ENCODE assay signal across 8 cellular contexts in the genomic region with DNA sequence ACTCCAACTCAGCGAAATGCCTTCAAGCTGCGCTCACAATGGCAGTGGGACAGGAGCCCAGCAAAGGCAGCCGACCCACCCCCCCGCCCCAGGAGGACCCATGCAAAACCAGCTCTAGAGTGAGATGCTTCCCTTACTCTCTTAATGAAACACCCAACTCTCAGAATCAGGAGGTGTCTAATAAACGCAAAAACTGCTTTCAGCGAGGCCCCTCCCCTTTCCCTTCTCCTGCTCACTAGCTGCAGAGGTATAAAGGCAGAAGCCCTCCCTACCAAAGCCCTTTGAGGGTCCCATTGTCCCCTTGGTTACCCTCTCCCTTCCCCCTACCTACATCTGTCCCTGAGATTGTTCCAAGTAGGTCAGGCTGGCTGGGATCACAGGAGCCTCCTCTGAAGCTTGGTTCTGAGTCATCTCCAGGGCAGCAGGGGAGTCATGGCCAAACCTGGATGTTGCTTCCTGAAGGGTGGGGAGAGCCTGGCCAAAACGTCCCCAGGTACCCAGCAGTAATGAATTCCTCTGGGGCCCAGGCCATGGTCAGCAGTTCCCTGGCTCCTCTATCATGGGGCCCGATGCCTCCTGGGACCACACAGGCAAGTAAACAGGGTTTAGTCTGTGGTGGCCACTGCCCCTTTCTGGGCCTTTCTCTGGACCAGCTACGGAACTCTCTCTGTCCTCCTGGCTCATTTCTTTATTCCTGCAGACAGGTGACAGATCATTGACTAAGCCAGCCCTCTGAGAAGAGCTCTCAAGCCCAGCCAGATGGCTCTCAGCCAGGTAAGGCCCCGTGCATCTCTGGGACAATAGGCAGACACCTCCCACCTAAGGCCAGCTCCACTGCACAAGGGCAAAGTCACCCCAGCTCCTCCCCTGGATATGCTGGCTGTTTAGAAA. TPM values are rescaled to one million over a fixed set of nuclear protein-coding genes. Genes with fewer than 3 reads are reported as not detected.
A peak's percentile ranks its signal among the peaks of the same experiment; 100 is the strongest.
DNase-seq lines count a peak whose midpoint lies in the region; ATAC-seq and TF ChIP-seq lines count a peak whose summit lies in the region.

No MANE protein-coding gene starts in this region.

- ATAC-seq in psoas muscle (peak; percentile 92 to 96 (median 94)), GM19324 (IDR thresholded peaks at IDR 0.05; ENCODE audit: low FRiP score, unreplicated experiment) (no peak), GM21423 (IDR thresholded peaks at IDR 0.05; ENCODE audit: unreplicated experiment) (no peak)

- WGBS in esophagus squamous epithelium, 2 donors = 19 to 21% methylated on average over 4 to 6 of the region's 10 CpGs
- 15 to 22% (median 17%) methylated on average over 9 to 10 of the region's 10 CpGs for WGBS in psoas muscle, 3 donors

- H3K27ac Mint-ChIP-seq in T-helper 2 cell treated with Interferon-gamma antibody and Interleukin-4, amounts not matched to agents 5 μg/mL and 100 μg/mL, for 36 hours = peak overlapping the region; percentile 64

- H3K27me3 ChIP-seq in esophagus squamous epithelium (no peaks in the 10 kb centered on the region), psoas muscle (ENCODE audit: insufficient read depth in 3 of 3, low read length in 2 of 3) (no peaks in the 10 kb centered on the region)

- DNase-seq in DMS153 treated with DMSO at 0.1 percent for 48 hours (lab: John Stamatoyannopoulos, UW; ENCODE audit: unreplicated experiment) = peak; percentile 41
- DNase-seq in LoVo (ENCODE audit: low spot score) = peak; percentile 17
- DNase-seq in T-helper 2 cell treated with Interferon-gamma antibody and Interleukin-4, amounts not matched to agents 5 μg/mL and 100 μg/mL, for 36 hours (ENCODE audit: low spot score) = no peak
- no peak for DNase-seq in esophagus squamous epithelium (lab: John Stamatoyannopoulos, UW)
- DNase-seq in psoas muscle = peak; percentile 57 to 82
- DNase-seq in GOT3 (lab: John Stamatoyannopoulos, UW) = no peak

- H3K9me3 Mint-ChIP-seq in T-helper 2 cell treated with Interferon-gamma antibody and Interleukin-4, amounts not matched to agents 5 μg/mL and 100 μg/mL, for 36 hours = no peaks in the 10 kb centered on the region

- TF ChIP-seq CTCF in esophagus squamous epithelium (IDR thresholded peaks at IDR 0.05) (no peak), psoas muscle (IDR thresholded peaks at IDR 0.05) (no peak)

- H3K27ac ChIP-seq in esophagus squamous epithelium (peak overlapping the region; percentile 44 to 70 (median 66)), psoas muscle (peak overlapping the region; percentile 89)

- H3K36me3 ChIP-seq in esophagus squamous epithelium = no peaks in the 10 kb centered on the region
- H3K36me3 ChIP-seq in psoas muscle (ENCODE audit: insufficient read depth in 1 of 2, low read depth in 1 of 2) = no peaks in the 10 kb centered on the region

- peaks cover 3% of the 10 kb centered on the region for H3K36me3 Mint-ChIP-seq in T-helper 2 cell treated with Interferon-gamma antibody and Interleukin-4, amounts not matched to agents 5 μg/mL and 100 μg/mL, for 36 hours (ENCODE audit: low read depth)

- H3K4me3 Mint-ChIP-seq in T-helper 2 cell treated with Interferon-gamma antibody and Interleukin-4, amounts not matched to agents 5 μg/mL and 100 μg/mL, for 36 hours = peak overlapping the region; percentile 76

- intact Hi-C loops in esophagus squamous epithelium (cut with DNase I) (no loop called here), psoas muscle (cut with DNase I) (loop anchor here in 1 of 2 donors (5.0 kb wide), 1 partner anchor 376 kb away; no protein-coding TSS in a partner anchor)

- peaks cover 15 to 58% (median 22%) of the 10 kb centered on the region in 3 donors for H3K4me1 ChIP-seq in esophagus squamous epithelium
- peaks cover 58% of the 10 kb centered on the region for H3K4me1 ChIP-seq in psoas muscle

- H3K4me1 Mint-ChIP-seq in T-helper 2 cell treated with Interferon-gamma antibody and Interleukin-4, amounts not matched to agents 5 μg/mL and 100 μg/mL, for 36 hours (ENCODE audit: low read depth) = peaks cover 40% of the 10 kb centered on the region

- no peak for TF ChIP-seq POLR2A in esophagus squamous epithelium (IDR thresholded peaks at IDR 0.05)

- no peaks in the 10 kb centered on the region for H3K9me3 ChIP-seq in esophagus squamous epithelium
- no peaks in the 10 kb centered on the region for H3K9me3 ChIP-seq in psoas muscle

- H3K27me3 Mint-ChIP-seq in T-helper 2 cell treated with Interferon-gamma antibody and Interleukin-4, amounts not matched to agents 5 μg/mL and 100 μg/mL, for 36 hours (ENCODE audit: low read depth) = no peaks in the 10 kb centered on the region

- H3K4me3 ChIP-seq in esophagus squamous epithelium (peak overlapping the region in 1 of 4 donors; percentile 3), psoas muscle (peak overlapping the region; percentile 32)

RNA-seq across cellular contexts. Expression of a gene that starts 8.6 kb away (rescaled TPM):
- total RNA-seq in esophagus squamous epithelium = 10 to 100 TPM in 1 of 4 donors, 1 to 10 TPM in 3; 3.1 to 11.6 (median 8.1) TPM
- total RNA-seq in psoas muscle = 10 to 100 TPM in 2 of 4 donors, 1 to 10 TPM in 2; 5.5 to 15.7 (median 10.6) TPM
- polyA plus RNA-seq in psoas muscle = 10 to 100 TPM in 1 of 3 donors, 1 to 10 TPM in 2; 3.8 to 12.1 (median 6.8) TPM

Comparison
In these comparisons a context has a peak if more than half of its experiments do, and no peak if none do; other contexts are left out.
1. DNase-seq: peak in DMS153 treated with DMSO at 0.1 percent for 48 hours (single experiment), LoVo (single experiment) and psoas muscle (2 of 2); none in T-helper 2 cell treated with Interferon-gamma antibody and Interleukin-4, amounts not matched to agents 5 μg/mL and 100 μg/mL, for 36 hours (single experiment), esophagus squamous epithelium (single experiment) and GOT3 (single experiment).
2. ATAC-seq: peak in psoas muscle (4 of 4); none in GM19324 (single experiment) and GM21423 (single experiment).